ENCODE assay signal across 1 cellular context in genomic region chr5:127022846-127023245, GRCh38.
TF ChIP-seq lines count a peak whose summit lies in the region.

No MANE protein-coding gene starts in this region.

TF ChIP-seq in HepG2, 621 proteins besides CTCF, POLR2A, EP300 and RAD21 (continued from another document and continues in another):
- 0 out of 2 replicates have a peak, but pooled peaks have one; percentile 9 for TF ChIP-seq ZBTB33 (CRISPR knock-in tag; IDR thresholded peaks at IDR 0.05)
- peak; percentile 68 for TF ChIP-seq RCOR2 (CRISPR knock-in tag; IDR thresholded peaks at IDR 0.05)
- TF ChIP-seq SAP130 (CRISPR knock-in tag; IDR thresholded peaks at IDR 0.05; ENCODE audit: low read depth), result peak; percentile 79
- peak; percentile 67 for TF ChIP-seq FOXA1 (IDR thresholded peaks at IDR 0.05)
- peak; percentile 97 for TF ChIP-seq FOXA1 (CRISPR knock-in tag; IDR thresholded peaks at IDR 0.05)
- peak; percentile 63; the same call in 1 of the 2 replicates for TF ChIP-seq ZNF609 (CRISPR knock-in tag; IDR thresholded peaks at IDR 0.05; ENCODE audit: borderline replicate concordance)
- peak in 1 of 2 experiments; percentile 21; a peak in 1 of 4 replicates for TF ChIP-seq KLF16 (CRISPR knock-in tag; IDR thresholded peaks at IDR 0.05)
- TF ChIP-seq, protein P1, sequence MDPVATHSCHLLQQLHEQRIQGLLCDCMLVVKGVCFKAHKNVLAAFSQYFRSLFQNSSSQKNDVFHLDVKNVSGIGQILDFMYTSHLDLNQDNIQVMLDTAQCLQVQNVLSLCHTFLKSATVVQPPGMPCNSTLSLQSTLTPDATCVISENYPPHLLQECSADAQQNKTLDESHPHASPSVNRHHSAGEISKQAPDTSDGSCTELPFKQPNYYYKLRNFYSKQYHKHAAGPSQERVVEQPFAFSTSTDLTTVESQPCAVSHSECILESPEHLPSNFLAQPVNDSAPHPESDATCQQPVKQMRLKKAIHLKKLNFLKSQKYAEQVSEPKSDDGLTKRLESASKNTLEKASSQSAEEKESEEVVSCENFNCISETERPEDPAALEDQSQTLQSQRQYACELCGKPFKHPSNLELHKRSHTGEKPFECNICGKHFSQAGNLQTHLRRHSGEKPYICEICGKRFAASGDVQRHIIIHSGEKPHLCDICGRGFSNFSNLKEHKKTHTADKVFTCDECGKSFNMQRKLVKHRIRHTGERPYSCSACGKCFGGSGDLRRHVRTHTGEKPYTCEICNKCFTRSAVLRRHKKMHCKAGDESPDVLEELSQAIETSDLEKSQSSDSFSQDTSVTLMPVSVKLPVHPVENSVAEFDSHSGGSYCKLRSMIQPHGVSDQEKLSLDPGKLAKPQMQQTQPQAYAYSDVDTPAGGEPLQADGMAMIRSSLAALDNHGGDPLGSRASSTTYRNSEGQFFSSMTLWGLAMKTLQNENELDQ (CRISPR knock-in tag; IDR thresholded peaks at IDR 0.05; ENCODE audit: borderline replicate concordance), result no peak
- no peak for TF ChIP-seq ZBTB38 (CRISPR knock-in tag; IDR thresholded peaks at IDR 0.05)
- 0 out of 2 replicates have a peak, but pooled peaks have one; percentile 46 for TF ChIP-seq ARID2 (CRISPR knock-in tag; IDR thresholded peaks at IDR 0.05; ENCODE audit: borderline replicate concordance)
- TF ChIP-seq, protein P2, sequence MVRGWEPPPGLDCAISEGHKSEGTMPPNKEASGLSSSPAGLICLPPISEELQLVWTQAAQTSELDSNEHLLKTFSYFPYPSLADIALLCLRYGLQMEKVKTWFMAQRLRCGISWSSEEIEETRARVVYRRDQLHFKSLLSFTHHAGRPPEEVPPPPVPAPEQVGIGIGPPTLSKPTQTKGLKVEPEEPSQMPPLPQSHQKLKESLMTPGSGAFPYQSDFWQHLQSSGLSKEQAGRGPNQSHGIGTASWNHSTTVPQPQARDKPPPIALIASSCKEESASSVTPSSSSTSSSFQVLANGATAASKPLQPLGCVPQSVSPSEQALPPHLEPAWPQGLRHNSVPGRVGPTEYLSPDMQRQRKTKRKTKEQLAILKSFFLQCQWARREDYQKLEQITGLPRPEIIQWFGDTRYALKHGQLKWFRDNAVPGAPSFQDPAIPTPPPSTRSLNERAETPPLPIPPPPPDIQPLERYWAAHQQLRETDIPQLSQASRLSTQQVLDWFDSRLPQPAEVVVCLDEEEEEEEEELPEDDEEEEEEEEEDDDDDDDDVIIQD (CRISPR knock-in tag; IDR thresholded peaks at IDR 0.05; ENCODE audit: low read depth), result peak; percentile 85; the same call in 1 of the 2 replicates
- TF ChIP-seq FOSL2 (CRISPR knock-in tag; IDR thresholded peaks at IDR 0.05), result peak; percentile 43
- TF ChIP-seq PITX1 (CRISPR knock-in tag; IDR thresholded peaks at IDR 0.05), result peak; percentile 77; the same call in 1 of the 2 replicates
- TF ChIP-seq TBP (CRISPR knock-in tag; IDR thresholded peaks at IDR 0.05), result no peak
- peak; percentile 72 for TF ChIP-seq BCL6 (CRISPR knock-in tag; IDR thresholded peaks at IDR 0.05)
- peak; percentile 81; the same call in 1 of the 2 replicates for TF ChIP-seq FOXK1 (CRISPR knock-in tag; IDR thresholded peaks at IDR 0.05; ENCODE audit: borderline replicate concordance, low read depth)
- peak; percentile 56; the same call in 1 of the 2 replicates for TF ChIP-seq IKZF5 (CRISPR knock-in tag; IDR thresholded peaks at IDR 0.05)
- TF ChIP-seq FOXP4 (CRISPR knock-in tag; IDR thresholded peaks at IDR 0.05), result peak; percentile 61
- no peak for TF ChIP-seq JUNB (CRISPR knock-in tag; IDR thresholded peaks at IDR 0.05; ENCODE audit: borderline replicate concordance)
- TF ChIP-seq RXRB (CRISPR knock-in tag; IDR thresholded peaks at IDR 0.05; ENCODE audit: borderline replicate concordance), result peak; percentile 73; the same call in 1 of the 2 replicates
- TF ChIP-seq BRD4 (CRISPR knock-in tag; IDR thresholded peaks at IDR 0.05), result no peak
- TF ChIP-seq, protein P3, sequence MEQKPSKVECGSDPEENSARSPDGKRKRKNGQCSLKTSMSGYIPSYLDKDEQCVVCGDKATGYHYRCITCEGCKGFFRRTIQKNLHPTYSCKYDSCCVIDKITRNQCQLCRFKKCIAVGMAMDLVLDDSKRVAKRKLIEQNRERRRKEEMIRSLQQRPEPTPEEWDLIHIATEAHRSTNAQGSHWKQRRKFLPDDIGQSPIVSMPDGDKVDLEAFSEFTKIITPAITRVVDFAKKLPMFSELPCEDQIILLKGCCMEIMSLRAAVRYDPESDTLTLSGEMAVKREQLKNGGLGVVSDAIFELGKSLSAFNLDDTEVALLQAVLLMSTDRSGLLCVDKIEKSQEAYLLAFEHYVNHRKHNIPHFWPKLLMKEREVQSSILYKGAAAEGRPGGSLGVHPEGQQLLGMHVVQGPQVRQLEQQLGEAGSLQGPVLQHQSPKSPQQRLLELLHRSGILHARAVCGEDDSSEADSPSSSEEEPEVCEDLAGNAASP (CRISPR knock-in tag; IDR thresholded peaks at IDR 0.05; ENCODE audit: borderline replicate concordance), result 0 out of 2 replicates have a peak, but pooled peaks have one; percentile 43
- no peak for TF ChIP-seq ZUFSP (CRISPR knock-in tag; IDR thresholded peaks at IDR 0.05; ENCODE audit: borderline replicate concordance)
- TF ChIP-seq ZNF33A (CRISPR knock-in tag; IDR thresholded peaks at IDR 0.05; ENCODE audit: borderline replicate concordance), result no peak
- TF ChIP-seq, protein P4, sequence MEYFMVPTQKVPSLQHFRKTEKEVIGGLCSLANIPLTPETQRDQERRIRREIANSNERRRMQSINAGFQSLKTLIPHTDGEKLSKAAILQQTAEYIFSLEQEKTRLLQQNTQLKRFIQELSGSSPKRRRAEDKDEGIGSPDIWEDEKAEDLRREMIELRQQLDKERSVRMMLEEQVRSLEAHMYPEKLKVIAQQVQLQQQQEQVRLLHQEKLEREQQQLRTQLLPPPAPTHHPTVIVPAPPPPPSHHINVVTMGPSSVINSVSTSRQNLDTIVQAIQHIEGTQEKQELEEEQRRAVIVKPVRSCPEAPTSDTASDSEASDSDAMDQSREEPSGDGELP (IDR thresholded peaks at IDR 0.05; ENCODE audit: borderline replicate concordance, low read depth), result peak; percentile 86
- TF ChIP-seq FOXA3 (CRISPR knock-in tag; IDR thresholded peaks at IDR 0.05), result peak; percentile 98
- TF ChIP-seq ZBTB2 (CRISPR knock-in tag; IDR thresholded peaks at IDR 0.05; ENCODE audit: low read depth), result no peak
- peak; percentile 56; the same call in 1 of the 2 replicates for TF ChIP-seq FOXO1 (CRISPR knock-in tag; IDR thresholded peaks at IDR 0.05)
- TF ChIP-seq ZNF784 (CRISPR knock-in tag; IDR thresholded peaks at IDR 0.05; ENCODE audit: borderline replicate concordance), result no peak
- TF ChIP-seq MLX (CRISPR knock-in tag; IDR thresholded peaks at IDR 0.05), result peak; percentile 83
- TF ChIP-seq THAP11 (CRISPR knock-in tag; IDR thresholded peaks at IDR 0.05), result peak; percentile 55; the same call in 1 of the 2 replicates
- peak; percentile 52 to 66; a peak in 3 of 4 replicates for TF ChIP-seq NR2F1 (CRISPR knock-in tag; IDR thresholded peaks at IDR 0.05)
- TF ChIP-seq PAF1 (CRISPR knock-in tag; IDR thresholded peaks at IDR 0.05), result no peak
- no peak for TF ChIP-seq MLLT10 (CRISPR knock-in tag; IDR thresholded peaks at IDR 0.05)
- peak; percentile 33; the same call in 1 of the 2 replicates for TF ChIP-seq CREM (IDR thresholded peaks at IDR 0.05)
- no peak for TF ChIP-seq CREM (CRISPR knock-in tag; IDR thresholded peaks at IDR 0.05)
